Comparison of ENCODE assay signal across 20 cellular contexts in genomic region chrX:9351112-9351511, GRCh38.
DNase-seq lines count a peak whose midpoint lies in the region; ATAC-seq, FAIRE-seq and TF ChIP-seq lines count a peak whose summit lies in the region.
"Had no signal": no experiment of that assay in that cellular context is flagged by ENCODE, and none has a peak within 500 bp of the region (broad histone marks: within the 10 kb centered on the region; RNA-seq: fewer than 3 reads in every experiment).

No MANE protein-coding gene starts in this region.

- H3K9me3 Mint-ChIP-seq in activated CD4-positive, alpha-beta memory T cell treated with anti-CD3 and anti-CD28 coated beads, Interleukin-2, amount 10 ng/mL, durations not matched to agents 7 days and 5 days = peaks cover 12% of the 10 kb centered on the region
- no peaks in the 10 kb centered on the region for H3K9me3 Mint-ChIP-seq in activated CD4-positive, alpha-beta memory T cell treated with anti-CD3 and anti-CD28 coated beads for 36 hours
- H3K9me3 Mint-ChIP-seq in astrocyte (ENCODE audit: unreplicated experiment) = no peaks in the 10 kb centered on the region
- no peaks in the 10 kb centered on the region for H3K9me3 Mint-ChIP-seq in stimulated activated memory B cell treated with anti-CD40 and anti-IgM and Interleukin-4, amounts not matched to agents 10 μg/mL and 1 μg/mL and 100 μg/mL, for 72 hours
- H3K9me3 Mint-ChIP-seq: activated naive CD4-positive, alpha-beta T cell treated with anti-CD3 and anti-CD28 coated beads, Interleukin-2, amount 50 U/mL, for 24 hours; neural progenitor cell had no signal

- H3K27ac ChIP-seq in Karpas-422 (ENCODE audit: low read length) (no peak overlapping the region), astrocyte (ENCODE audit: low read depth, low read length) (no peak overlapping the region)
- H3K27ac ChIP-seq: body of pancreas, colonic mucosa, foreskin keratinocyte, neural progenitor cell, thoracic aorta had no signal

- H3K9me3 ChIP-seq in Karpas-422 (ENCODE audit: low read length) (no peaks in the 10 kb centered on the region), astrocyte (ENCODE audit: insufficient read depth, low read depth, low read length) (no peaks in the 10 kb centered on the region)
- H3K9me3 ChIP-seq: body of pancreas, colonic mucosa, thoracic aorta had no signal

- H4K20me1 ChIP-seq in Karpas-422 (ENCODE audit: insufficient read depth, low read depth, low read length) (no peaks in the 10 kb centered on the region), astrocyte (ENCODE audit: insufficient read depth, low read length) (no peaks in the 10 kb centered on the region)

- no peaks in the 10 kb centered on the region for H3K27me3 Mint-ChIP-seq in activated CD4-positive, alpha-beta memory T cell treated with anti-CD3 and anti-CD28 coated beads, Interleukin-2, amount 10 ng/mL, durations not matched to agents 7 days and 5 days
- H3K27me3 Mint-ChIP-seq in activated CD4-positive, alpha-beta memory T cell treated with anti-CD3 and anti-CD28 coated beads for 36 hours = no peaks in the 10 kb centered on the region
- no peaks in the 10 kb centered on the region for H3K27me3 Mint-ChIP-seq in astrocyte (ENCODE audit: low read depth, unreplicated experiment)
- no peaks in the 10 kb centered on the region for H3K27me3 Mint-ChIP-seq in stimulated activated memory B cell treated with anti-CD40 and anti-IgM and Interleukin-4, amounts not matched to agents 10 μg/mL and 1 μg/mL and 100 μg/mL, for 72 hours
- H3K27me3 Mint-ChIP-seq: activated naive CD4-positive, alpha-beta T cell treated with anti-CD3 and anti-CD28 coated beads, Interleukin-2, amount 50 U/mL, for 24 hours had no signal

- DNase-seq in activated CD4-positive, alpha-beta memory T cell treated with anti-CD3 and anti-CD28 coated beads, Interleukin-2, amount 10 ng/mL, durations not matched to agents 7 days and 5 days = no peak
- DNase-seq in activated CD4-positive, alpha-beta memory T cell treated with anti-CD3 and anti-CD28 coated beads for 36 hours = no peak
- DNase-seq in Karpas-422 (no peak), astrocyte (ENCODE audit: low read depth) (no peak), NCI-H774 (lab: John Stamatoyannopoulos, UW) (no peak), NCI-H1694 (lab: John Stamatoyannopoulos, UW) (no peak)
- DNase-seq: H9, NCI-H1048, NCI-H2081 treated with DMSO at 0.1 percent for 48 hours, NCI-H510A had no signal

- FAIRE-seq in astrocyte (lab: Jason Lieb, UNC) = peak; percentile 71
- FAIRE-seq: endothelial cell of umbilical vein, small intestine had no signal

- no peak overlapping the region for H2AFZ ChIP-seq in Karpas-422 (ENCODE audit: low read length)
- no peak overlapping the region for H2AFZ ChIP-seq in astrocyte (ENCODE audit: low read depth, low read length)
- H2AFZ ChIP-seq: neural progenitor cell had no signal

- H3K27ac Mint-ChIP-seq in activated CD4-positive, alpha-beta memory T cell treated with anti-CD3 and anti-CD28 coated beads, Interleukin-2, amount 10 ng/mL, durations not matched to agents 7 days and 5 days = peak overlapping the region; percentile 98
- H3K27ac Mint-ChIP-seq in activated CD4-positive, alpha-beta memory T cell treated with anti-CD3 and anti-CD28 coated beads for 36 hours = no peak overlapping the region
- no peak overlapping the region for H3K27ac Mint-ChIP-seq in astrocyte (ENCODE audit: unreplicated experiment)
- peak overlapping the region; percentile 86 for H3K27ac Mint-ChIP-seq in stimulated activated memory B cell treated with anti-CD40 and anti-IgM and Interleukin-4, amounts not matched to agents 10 μg/mL and 1 μg/mL and 100 μg/mL, for 72 hours
- H3K27ac Mint-ChIP-seq: neural progenitor cell had no signal

- no peak for ATAC-seq in stimulated activated memory B cell treated with anti-CD40 and anti-IgM and Interleukin-4, amounts not matched to agents 10 μg/mL and 1 μg/mL and 100 μg/mL, for 72 hours
- no peak for ATAC-seq in GM19455 (IDR thresholded peaks at IDR 0.05; ENCODE audit: unreplicated experiment)
- ATAC-seq: body of pancreas had no signal

- H3K4me3 ChIP-seq in Karpas-422 (ENCODE audit: low read length) = no peak overlapping the region
- H3K4me3 ChIP-seq in astrocyte (ENCODE audit: insufficient read depth, low read depth, low read length) = no peak overlapping the region
- H3K4me3 ChIP-seq: body of pancreas, colonic mucosa, neural progenitor cell, thoracic aorta had no signal

- H3K4me1 ChIP-seq in Karpas-422 (ENCODE audit: low read length) = peaks cover 22% of the 10 kb centered on the region
- peaks cover 12% of the 10 kb centered on the region for H3K4me1 ChIP-seq in astrocyte (ENCODE audit: insufficient read depth, low read length)
- H3K4me1 ChIP-seq: body of pancreas, colonic mucosa, foreskin keratinocyte had no signal

- H3K36me3 ChIP-seq in Karpas-422 (ENCODE audit: insufficient read depth, low read length) (no peaks in the 10 kb centered on the region), astrocyte (ENCODE audit: insufficient read depth, low read length) (no peaks in the 10 kb centered on the region)
- H3K36me3 ChIP-seq: colonic mucosa, neural progenitor cell, thoracic aorta had no signal

- H3K27me3 ChIP-seq in Karpas-422 (ENCODE audit: low read length) (no peaks in the 10 kb centered on the region), astrocyte (ENCODE audit: insufficient read depth, low read length) (no peaks in the 10 kb centered on the region)
- H3K27me3 ChIP-seq: body of pancreas, colonic mucosa, neural progenitor cell had no signal

- POLR2A ChIA-PET in activated CD4-positive, alpha-beta memory T cell treated with anti-CD3 and anti-CD28 coated beads, Interleukin-2, amount 10 ng/mL, durations not matched to agents 7 days and 5 days (lab: Charles Lee) = interaction anchor here (1.2 to 7.0 kb wide), 2 partner anchors 9 to 112 kb away, joined by 5 to 75 read pairs; partner anchors contain the start of gene TBL1X
- POLR2A ChIA-PET in activated CD4-positive, alpha-beta memory T cell treated with anti-CD3 and anti-CD28 coated beads for 36 hours (lab: Charles Lee) = no interaction called here

- peak overlapping the region; percentile 59 for H3K4me2 ChIP-seq in Karpas-422 (ENCODE audit: low read depth, low read length, poor library complexity, severe bottlenecking)
- no peak overlapping the region for H3K4me2 ChIP-seq in astrocyte (ENCODE audit: low read length)
- H3K4me2 ChIP-seq: neural progenitor cell had no signal

- no peak overlapping the region for H3K4me3 Mint-ChIP-seq in activated CD4-positive, alpha-beta memory T cell treated with anti-CD3 and anti-CD28 coated beads, Interleukin-2, amount 10 ng/mL, durations not matched to agents 7 days and 5 days
- H3K4me3 Mint-ChIP-seq in activated CD4-positive, alpha-beta memory T cell treated with anti-CD3 and anti-CD28 coated beads for 36 hours = no peak overlapping the region
- H3K4me3 Mint-ChIP-seq in astrocyte (ENCODE audit: unreplicated experiment) = no peak overlapping the region
- H3K4me3 Mint-ChIP-seq in stimulated activated memory B cell treated with anti-CD40 and anti-IgM and Interleukin-4, amounts not matched to agents 10 μg/mL and 1 μg/mL and 100 μg/mL, for 72 hours = no peak overlapping the region
- H3K4me3 Mint-ChIP-seq: H9, neural progenitor cell had no signal

- H3K9me2 ChIP-seq in Karpas-422 (replicated peaks; ENCODE audit: insufficient read depth, low read length) = no peaks in the 10 kb centered on the region

- CTCF ChIA-PET in activated CD4-positive, alpha-beta memory T cell treated with anti-CD3 and anti-CD28 coated beads, Interleukin-2, amount 10 ng/mL, durations not matched to agents 7 days and 5 days (lab: Charles Lee) = interaction anchor here (0.9 to 1.3 kb wide), 2 partner anchors 37 to 112 kb away, joined by 3 to 4 read pairs; no protein-coding TSS in a partner anchor
- CTCF ChIA-PET in activated CD4-positive, alpha-beta memory T cell treated with anti-CD3 and anti-CD28 coated beads for 36 hours (lab: Charles Lee) = interaction anchor here (0.8 kb wide), 1 partner anchor 105 kb away, joined by 3 read pairs; no protein-coding TSS in a partner anchor

- TF ChIP-seq CTCF in astrocyte (IDR thresholded peaks at IDR 0.05; ENCODE audit: insufficient read depth, low read depth, low read length) = no peak

- intact Hi-C loops in activated CD4-positive, alpha-beta memory T cell treated with anti-CD3 and anti-CD28 coated beads for 36 hours (cut with micrococcal nuclease) = loop anchor here (1.0 to 5.0 kb wide), 7 partner anchors 38 to 746 kb away; no protein-coding TSS in a partner anchor

- H3K9ac ChIP-seq in Karpas-422 (ENCODE audit: low read length) = no peak overlapping the region
- no peak overlapping the region for H3K9ac ChIP-seq in astrocyte (ENCODE audit: low read length)
- H3K9ac ChIP-seq: neural progenitor cell had no signal

- peaks cover 54% of the 10 kb centered on the region for H3K4me1 Mint-ChIP-seq in activated CD4-positive, alpha-beta memory T cell treated with anti-CD3 and anti-CD28 coated beads, Interleukin-2, amount 10 ng/mL, durations not matched to agents 7 days and 5 days
- H3K4me1 Mint-ChIP-seq in activated CD4-positive, alpha-beta memory T cell treated with anti-CD3 and anti-CD28 coated beads for 36 hours (ENCODE audit: low read depth) = peaks cover 31% of the 10 kb centered on the region
- peaks cover 9% of the 10 kb centered on the region for H3K4me1 Mint-ChIP-seq in astrocyte (ENCODE audit: low read depth, unreplicated experiment)
- H3K4me1 Mint-ChIP-seq in stimulated activated memory B cell treated with anti-CD40 and anti-IgM and Interleukin-4, amounts not matched to agents 10 μg/mL and 1 μg/mL and 100 μg/mL, for 72 hours = peaks cover 20% of the 10 kb centered on the region

- H3K79me2 ChIP-seq in Karpas-422 (ENCODE audit: low read length) (no peaks in the 10 kb centered on the region), astrocyte (ENCODE audit: insufficient read depth, low read length) (no peaks in the 10 kb centered on the region)

- H3K36me3 Mint-ChIP-seq in activated CD4-positive, alpha-beta memory T cell treated with anti-CD3 and anti-CD28 coated beads, Interleukin-2, amount 10 ng/mL, durations not matched to agents 7 days and 5 days (ENCODE audit: low read depth) = peaks cover 17% of the 10 kb centered on the region
- H3K36me3 Mint-ChIP-seq in activated CD4-positive, alpha-beta memory T cell treated with anti-CD3 and anti-CD28 coated beads for 36 hours = no peaks in the 10 kb centered on the region
- H3K36me3 Mint-ChIP-seq in astrocyte (ENCODE audit: low read depth, unreplicated experiment) = no peaks in the 10 kb centered on the region
- H3K36me3 Mint-ChIP-seq in stimulated activated memory B cell treated with anti-CD40 and anti-IgM and Interleukin-4, amounts not matched to agents 10 μg/mL and 1 μg/mL and 100 μg/mL, for 72 hours = no peaks in the 10 kb centered on the region
- H3K36me3 Mint-ChIP-seq: activated naive CD4-positive, alpha-beta T cell treated with anti-CD3 and anti-CD28 coated beads, Interleukin-2, amount 50 U/mL, for 24 hours; neural progenitor cell had no signal

Comparison
In these comparisons a context has a peak if more than half of its experiments do, and no peak if none do; other contexts are left out.
1. H3K27ac Mint-ChIP-seq: peak in activated CD4-positive, alpha-beta memory T cell treated with anti-CD3 and anti-CD28 coated beads, Interleukin-2, amount 10 ng/mL, durations not matched to agents 7 days and 5 days (single experiment) and stimulated activated memory B cell treated with anti-CD40 and anti-IgM and Interleukin-4, amounts not matched to agents 10 μg/mL and 1 μg/mL and 100 μg/mL, for 72 hours (single experiment); none in activated CD4-positive, alpha-beta memory T cell treated with anti-CD3 and anti-CD28 coated beads for 36 hours (single experiment) and astrocyte (single experiment).